ENCODE assay signal across 10 cellular contexts in the genomic region with DNA sequence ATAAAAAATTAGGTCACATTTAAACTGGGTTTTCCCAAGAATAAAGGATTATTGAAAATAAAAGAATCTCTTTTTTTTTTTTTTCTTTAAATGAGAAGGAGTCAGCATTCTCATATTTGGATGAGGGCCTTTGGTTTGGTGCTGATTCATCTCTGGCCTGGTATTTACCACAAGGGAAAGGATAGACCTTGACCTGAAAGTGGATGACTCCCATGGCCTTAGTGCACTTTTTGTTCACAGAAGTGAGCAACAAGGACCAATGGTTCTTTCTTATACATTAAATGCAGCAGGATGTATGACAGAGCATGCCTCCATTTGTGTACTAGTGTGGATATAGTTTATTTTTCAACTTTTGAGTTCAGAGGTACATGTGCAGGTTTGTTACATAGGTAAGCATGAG. TPM values are rescaled to one million over a fixed set of nuclear protein-coding genes. Genes with fewer than 3 reads are reported as not detected.
DNase-seq lines count a peak whose midpoint lies in the region; ATAC-seq lines count a peak whose summit lies in the region.
"Had no signal": no experiment of that assay in that cellular context is flagged by ENCODE, and none has a peak within 500 bp of the region (broad histone marks: within the 10 kb centered on the region; RNA-seq: fewer than 3 reads in every experiment).

No MANE protein-coding gene starts in this region.

- peak overlapping the region; percentile 3 for H3K27ac Mint-ChIP-seq in activated CD4-positive, alpha-beta memory T cell treated with anti-CD3 and anti-CD28 coated beads for 36 hours
- H3K27ac Mint-ChIP-seq in activated CD4-positive, alpha-beta T cell treated with anti-CD3 and anti-CD28 coated beads, Interleukin-2, amount 10 ng/mL, durations not matched to agents 24 days and 14 days, result no peak overlapping the region

- peaks cover 54% of the 10 kb centered on the region for H3K4me1 Mint-ChIP-seq in activated CD4-positive, alpha-beta memory T cell treated with anti-CD3 and anti-CD28 coated beads for 36 hours (ENCODE audit: low read depth)
- peaks cover 32% of the 10 kb centered on the region for H3K4me1 Mint-ChIP-seq in activated CD4-positive, alpha-beta T cell treated with anti-CD3 and anti-CD28 coated beads, Interleukin-2, amount 10 ng/mL, durations not matched to agents 24 days and 14 days

- DNase-seq in AG08395 (ENCODE audit: low spot score) (peak; percentile 42), UCSD-AML1 (lab: John Stamatoyannopoulos, UW; ENCODE audit: unreplicated experiment) (no peak), amniotic stem cell (lab: John Stamatoyannopoulos, UW) (no peak), COR-L47 (lab: John Stamatoyannopoulos, UW) (no peak)
- peak; percentile 59 for DNase-seq in activated CD4-positive, alpha-beta memory T cell treated with anti-CD3 and anti-CD28 coated beads for 36 hours
- no peak for DNase-seq in activated CD4-positive, alpha-beta T cell treated with anti-CD3 and anti-CD28 coated beads, Interleukin-2, amount 10 ng/mL, durations not matched to agents 24 days and 14 days
- DNase-seq: gastrocnemius medialis, right lobe of liver had no signal

- CTCF ChIA-PET in activated CD4-positive, alpha-beta memory T cell treated with anti-CD3 and anti-CD28 coated beads for 36 hours (lab: Charles Lee), result no interaction called here

- POLR2A ChIA-PET in activated CD4-positive, alpha-beta memory T cell treated with anti-CD3 and anti-CD28 coated beads for 36 hours (lab: Charles Lee), result no interaction called here

- intact Hi-C loops in activated CD4-positive, alpha-beta memory T cell treated with anti-CD3 and anti-CD28 coated beads for 36 hours (cut with micrococcal nuclease), result loop anchor here (5.0 kb wide), 1 partner anchor 498 kb away; no protein-coding TSS in a partner anchor
- intact Hi-C loops in activated CD4-positive, alpha-beta T cell treated with anti-CD3 and anti-CD28 coated beads, Interleukin-2, amount 10 ng/mL, durations not matched to agents 24 days and 14 days (cut with micrococcal nuclease), result no loop called here

- peaks cover 27% of the 10 kb centered on the region for H3K36me3 Mint-ChIP-seq in activated CD4-positive, alpha-beta memory T cell treated with anti-CD3 and anti-CD28 coated beads for 36 hours
- H3K36me3 Mint-ChIP-seq in activated CD4-positive, alpha-beta T cell treated with anti-CD3 and anti-CD28 coated beads, Interleukin-2, amount 10 ng/mL, durations not matched to agents 24 days and 14 days (ENCODE audit: low read depth), result peaks cover 37% of the 10 kb centered on the region

- H3K27me3 Mint-ChIP-seq in activated CD4-positive, alpha-beta memory T cell treated with anti-CD3 and anti-CD28 coated beads for 36 hours, result no peaks in the 10 kb centered on the region
- no peaks in the 10 kb centered on the region for H3K27me3 Mint-ChIP-seq in activated CD4-positive, alpha-beta T cell treated with anti-CD3 and anti-CD28 coated beads, Interleukin-2, amount 10 ng/mL, durations not matched to agents 24 days and 14 days

- ATAC-seq in GM18873 (IDR thresholded peaks at IDR 0.05; ENCODE audit: low FRiP score, unreplicated experiment), result peak; percentile 63
- ATAC-seq in HG02938 (IDR thresholded peaks at IDR 0.05; ENCODE audit: unreplicated experiment), result peak; percentile 82
- ATAC-seq: gastrocnemius medialis had no signal

- no peaks in the 10 kb centered on the region for H3K9me3 Mint-ChIP-seq in activated CD4-positive, alpha-beta memory T cell treated with anti-CD3 and anti-CD28 coated beads for 36 hours
- no peaks in the 10 kb centered on the region for H3K9me3 Mint-ChIP-seq in activated CD4-positive, alpha-beta T cell treated with anti-CD3 and anti-CD28 coated beads, Interleukin-2, amount 10 ng/mL, durations not matched to agents 24 days and 14 days

- H3K4me3 Mint-ChIP-seq in activated CD4-positive, alpha-beta memory T cell treated with anti-CD3 and anti-CD28 coated beads for 36 hours, result no peak overlapping the region
- H3K4me3 Mint-ChIP-seq in activated CD4-positive, alpha-beta T cell treated with anti-CD3 and anti-CD28 coated beads, Interleukin-2, amount 10 ng/mL, durations not matched to agents 24 days and 14 days, result no peak overlapping the region

RNA-seq across cellular contexts. Expression of a gene that starts 6.9 kb away (rescaled TPM):
- 10 to 100 TPM; 27.3 to 28.9 TPM for total RNA-seq in activated CD4-positive, alpha-beta memory T cell treated with anti-CD3 and anti-CD28 coated beads for 36 hours
- 26.0 and 26.3 TPM in 2 replicates for total RNA-seq in activated CD4-positive, alpha-beta T cell treated with anti-CD3 and anti-CD28 coated beads, Interleukin-2, amount 10 ng/mL, durations not matched to agents 24 days and 14 days

RNA-seq across cellular contexts. Expression of a gene that starts 32.2 kb away (rescaled TPM):
- total RNA-seq in activated CD4-positive, alpha-beta memory T cell treated with anti-CD3 and anti-CD28 coated beads for 36 hours, result 1 to 10 TPM; 4.0 to 4.1 TPM
- total RNA-seq in activated CD4-positive, alpha-beta T cell treated with anti-CD3 and anti-CD28 coated beads, Interleukin-2, amount 10 ng/mL, durations not matched to agents 24 days and 14 days, result 1.0 and 1.1 TPM in 2 replicates

Comparison
In these comparisons a context has a peak if more than half of its experiments do, and no peak if none do; other contexts are left out.
1. DNase-seq: peak in AG08395 (single experiment) and activated CD4-positive, alpha-beta memory T cell treated with anti-CD3 and anti-CD28 coated beads for 36 hours (single experiment); none in UCSD-AML1 (single experiment), amniotic stem cell (single experiment), COR-L47 (single experiment) and activated CD4-positive, alpha-beta T cell treated with anti-CD3 and anti-CD28 coated beads, Interleukin-2, amount 10 ng/mL, durations not matched to agents 24 days and 14 days (single experiment).